In genomic region chr15:42710662-42711061, GRCh38 we compare ENCODE assay signal across 30 cellular contexts.
"Had no signal": no experiment of that assay in that cellular context is flagged by ENCODE, and none has a peak within 500 bp of the region (broad histone marks: within the 10 kb centered on the region; RNA-seq: fewer than 3 reads in every experiment).

No MANE protein-coding gene starts in this region.

- H3K36me3 ChIP-seq: adrenal gland, ascending aorta had no signal

- H3K9me3 Mint-ChIP-seq: activated naive CD8-positive, alpha-beta T cell treated with anti-CD3 and anti-CD28 coated beads, Interleukin-2, amount 10 ng/mL, durations not matched to agents 7 days and 5 days; IgD-negative memory B cell; T-helper 1 cell treated with Interleukin-12 subunit alpha and Interleukin-12 subunit beta and Interleukin-4 antibody, amounts not matched to agents 30 μg/mL and 1 μg/mL, for 36 hours; WTC11 had no signal

- H3K27ac ChIP-seq: adrenal gland, ascending aorta, body of pancreas, SJSA1 had no signal

- H3K4me3 Mint-ChIP-seq: activated CD8-positive, alpha-beta T cell treated with anti-CD3 and anti-CD28 coated beads, Interleukin-2, amount 10 ng/mL, durations not matched to agents 7 days and 5 days; activated naive CD8-positive, alpha-beta T cell treated with anti-CD3 and anti-CD28 coated beads, Interleukin-2, amount 10 ng/mL, durations not matched to agents 7 days and 5 days; IgD-negative memory B cell; T-helper 1 cell treated with Interleukin-12 subunit alpha and Interleukin-12 subunit beta and Interleukin-4 antibody, amounts not matched to agents 30 μg/mL and 1 μg/mL, for 36 hours; WTC11 had no signal

- H3K4me1 Mint-ChIP-seq: WTC11 had no signal

- H3K4me1 ChIP-seq: adrenal gland, body of pancreas, SJSA1 had no signal

- H3K27me3 ChIP-seq: adrenal gland, ascending aorta, body of pancreas, SJSA1 had no signal

- ATAC-seq: activated CD8-positive, alpha-beta T cell treated with anti-CD3 and anti-CD28 coated beads, Interleukin-2, amount 10 ng/mL, durations not matched to agents 7 days and 5 days; body of pancreas; Panc1; WTC11 had no signal

- H3K9me3 ChIP-seq: adrenal gland, ascending aorta, body of pancreas, SJSA1 had no signal

- H3K27ac Mint-ChIP-seq: activated CD8-positive, alpha-beta T cell treated with anti-CD3 and anti-CD28 coated beads, Interleukin-2, amount 10 ng/mL, durations not matched to agents 7 days and 5 days; activated naive CD8-positive, alpha-beta T cell treated with anti-CD3 and anti-CD28 coated beads, Interleukin-2, amount 10 ng/mL, durations not matched to agents 7 days and 5 days; T-helper 1 cell treated with Interleukin-12 subunit alpha and Interleukin-12 subunit beta and Interleukin-4 antibody, amounts not matched to agents 30 μg/mL and 1 μg/mL, for 36 hours; WTC11 had no signal

- DNase-seq: activated CD4-positive, alpha-beta T cell treated with anti-CD3 and anti-CD28 coated beads for 48 hours; activated CD4-positive, alpha-beta T cell treated with anti-CD3 and anti-CD28 coated beads, Interleukin-2, amount 50 U/mL, for 4 hours; activated CD4-positive, CD25-positive, alpha-beta regulatory T cell treated with anti-CD3 and anti-CD28 coated beads, Interleukin-2, amount 50 U/mL, for 72 hours; activated CD8-positive, alpha-beta memory T cell treated with anti-CD3 and anti-CD28 coated beads, Interleukin-2, amount 50 U/mL, for 48 hours; activated CD8-positive, alpha-beta T cell treated with anti-CD3 and anti-CD28 coated beads, Interleukin-2, amount 10 ng/mL, durations not matched to agents 7 days and 5 days; activated naive CD4-positive, alpha-beta T cell treated with anti-CD3 and anti-CD28 coated beads, Interleukin-2, amount 50 U/mL, for 16 hours; activated naive CD8-positive, alpha-beta T cell treated with anti-CD3 and anti-CD28 coated beads, Interleukin-2, amount 10 ng/mL, durations not matched to agents 7 days and 5 days; activated T-cell treated with anti-CD3 and anti-CD28 coated beads, Interleukin-2, amount 50 U/mL, for 1 hour; KG1; NCI-H1092; NCI-H1417 treated with DMSO at 0.1 percent for 48 hours; NCI-H1694; NCI-H2029 treated with DMSO at 0.1 percent for 48 hours; NCI-H345; NCI-H510A; NCI-H526 treated with DMSO at 0.1 percent for 48 hours; NCI-H82; NK-92 treated with Interleukin-12 subunit alpha and Interleukin-12 subunit beta, amount 100 ng/mL, for 24 hours; OCI-M1; RPMI8226; SHP77; T-helper 9 cell had no signal

- H3K4me3 ChIP-seq: adrenal gland, ascending aorta, body of pancreas, SJSA1 had no signal

- H3K27me3 Mint-ChIP-seq: activated naive CD8-positive, alpha-beta T cell treated with anti-CD3 and anti-CD28 coated beads, Interleukin-2, amount 10 ng/mL, durations not matched to agents 7 days and 5 days; IgD-negative memory B cell had no signal

- H3K36me3 Mint-ChIP-seq: activated naive CD8-positive, alpha-beta T cell treated with anti-CD3 and anti-CD28 coated beads, Interleukin-2, amount 10 ng/mL, durations not matched to agents 7 days and 5 days; WTC11 had no signal
